In the genomic region with DNA sequence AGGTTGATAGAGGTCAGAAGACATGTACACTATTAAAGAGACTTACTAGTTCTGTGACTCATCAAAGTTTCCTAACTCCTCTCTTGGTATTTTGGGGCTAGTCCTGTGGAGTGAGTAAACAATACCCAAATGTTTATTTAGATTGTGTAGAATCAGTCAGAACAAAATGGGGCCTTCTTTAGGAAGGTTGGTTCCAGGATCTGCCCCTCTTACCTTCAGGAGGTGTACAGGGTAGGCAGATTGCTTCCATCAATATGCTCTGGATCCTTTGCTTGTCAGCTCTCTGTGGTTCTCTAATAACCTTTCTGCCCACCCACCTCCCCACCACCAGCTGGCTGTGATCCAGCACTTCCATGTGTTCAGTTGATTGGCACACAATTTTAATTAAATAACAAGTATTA, we compare ENCODE assay signal across 23 cellular contexts.
DNase-seq lines count a peak whose midpoint lies in the region; ATAC-seq and TF ChIP-seq lines count a peak whose summit lies in the region.
"Had no signal": no experiment of that assay in that cellular context is flagged by ENCODE, and none has a peak within 500 bp of the region (broad histone marks: within the 10 kb centered on the region; RNA-seq: fewer than 3 reads in every experiment).

No MANE protein-coding gene starts in this region.

- no peak overlapping the region for H2BK12ac ChIP-seq in trophoblast cell (ENCODE audit: low read length)

- no peaks in the 10 kb centered on the region for H3K27me3 ChIP-seq in trophoblast cell (ENCODE audit: insufficient read depth, low read length)
- H3K27me3 ChIP-seq: vagina had no signal

- TF ChIP-seq POLR2A in erythroblast (IDR thresholded peaks at IDR 0.05; ENCODE audit: low read length), result no peak

- peak overlapping the region; percentile 14 for H4K91ac ChIP-seq in trophoblast cell (ENCODE audit: low read depth, low read length)

- peaks cover 8 to 20% (median 13%) of the 10 kb centered on the region in 5 donors for H3K27me3 Mint-ChIP-seq in naive thymus-derived CD8-positive, alpha-beta T cell
- H3K27me3 Mint-ChIP-seq: progenitor cell of endocrine pancreas had no signal

- H3K4me3 ChIP-seq in trophoblast cell (ENCODE audit: low read depth, low read length), result no peak overlapping the region
- H3K4me3 ChIP-seq: lung, stomach, vagina had no signal

- H4K12ac ChIP-seq in trophoblast cell (ENCODE audit: low read depth, low read length), result no peak overlapping the region

- H3K4me2 ChIP-seq in trophoblast cell (ENCODE audit: low read length), result no peak overlapping the region

- H3K27ac ChIP-seq in trophoblast cell (ENCODE audit: low read depth, low read length), result no peak overlapping the region
- H3K27ac ChIP-seq: stomach, vagina had no signal

- H2AK5ac ChIP-seq in trophoblast cell (ENCODE audit: low read length), result no peak overlapping the region

- no peak for ATAC-seq in GM18867 (IDR thresholded peaks at IDR 0.05; ENCODE audit: unreplicated experiment)
- ATAC-seq in naive thymus-derived CD8-positive, alpha-beta T cell, result no peak
- ATAC-seq: activated T-cell treated with anti-CD3 and anti-CD28 coated beads, Interleukin-2, amount 50 U/mL, for 72 hours had no signal

- peaks cover 2% of the 10 kb centered on the region for H3K79me1 ChIP-seq in trophoblast cell (ENCODE audit: low read length)

- H3K27ac Mint-ChIP-seq in naive thymus-derived CD8-positive, alpha-beta T cell, result no peak overlapping the region
- H3K27ac Mint-ChIP-seq: activated T-cell treated with anti-CD3 and anti-CD28 coated beads, Interleukin-2, amount 50 U/mL, for 72 hours; CD4-positive, CD25-positive, alpha-beta regulatory T cell; nephron; progenitor cell of endocrine pancreas had no signal

- H3K4me3 Mint-ChIP-seq in naive thymus-derived CD8-positive, alpha-beta T cell, result no peak overlapping the region
- H3K4me3 Mint-ChIP-seq: activated T-cell treated with anti-CD3 and anti-CD28 coated beads, Interleukin-2, amount 50 U/mL, for 72 hours; CD4-positive, CD25-positive, alpha-beta regulatory T cell; nephron had no signal

- H3K14ac ChIP-seq in trophoblast cell (ENCODE audit: low read length), result no peak overlapping the region

- no peaks in the 10 kb centered on the region for H3K4me1 ChIP-seq in trophoblast cell (ENCODE audit: control insufficient read depth in 1 of 2, insufficient read depth in 2 of 2, low read length in 2 of 2)
- H3K4me1 ChIP-seq: stomach, vagina had no signal

- POLR2A ChIA-PET in naive thymus-derived CD8-positive, alpha-beta T cell (lab: Charles Lee), result no interaction called here

- no peak overlapping the region for H2BK5ac ChIP-seq in trophoblast cell (ENCODE audit: low read depth, low read length, poor library complexity)

- no peaks in the 10 kb centered on the region for H3K79me2 ChIP-seq in trophoblast cell (ENCODE audit: control insufficient read depth, insufficient read depth, low read length, poor library complexity)

- no peak overlapping the region for H2BK120ac ChIP-seq in trophoblast cell (ENCODE audit: insufficient read depth, low read length, poor library complexity)

- no peak overlapping the region for H3K9ac ChIP-seq in trophoblast cell (ENCODE audit: low read length)

- no peaks in the 10 kb centered on the region for H3K4me1 Mint-ChIP-seq in naive thymus-derived CD8-positive, alpha-beta T cell
- H3K4me1 Mint-ChIP-seq: CD4-positive, CD25-positive, alpha-beta regulatory T cell had no signal

- no peak overlapping the region for H3K4ac ChIP-seq in trophoblast cell (ENCODE audit: low read depth, low read length)

- H3K9me3 Mint-ChIP-seq in naive thymus-derived CD8-positive, alpha-beta T cell, result no peaks in the 10 kb centered on the region
- H3K9me3 Mint-ChIP-seq: activated T-cell treated with anti-CD3 and anti-CD28 coated beads, Interleukin-2, amount 50 U/mL, for 72 hours; CD4-positive, CD25-positive, alpha-beta regulatory T cell; nephron had no signal

- H2AFZ ChIP-seq in trophoblast cell (ENCODE audit: insufficient read depth, low read length, poor library complexity), result no peak overlapping the region

- H3K36me3 Mint-ChIP-seq in naive thymus-derived CD8-positive, alpha-beta T cell, result no peaks in the 10 kb centered on the region
- H3K36me3 Mint-ChIP-seq: CD4-positive, CD25-positive, alpha-beta regulatory T cell had no signal

- H3K18ac ChIP-seq in trophoblast cell (ENCODE audit: low read length), result peak overlapping the region; percentile 65

- H4K8ac ChIP-seq in trophoblast cell (ENCODE audit: low read depth, low read length), result peak overlapping the region; percentile 10

- DNase-seq in SIG-M5 treated with dmso at 0.1 percent for 504 hours (lab: John Stamatoyannopoulos, UW; ENCODE audit: unreplicated experiment) (peak; percentile 30), SIG-M5 (lab: John Stamatoyannopoulos, UW) (no peak), OCI-M1 (lab: John Stamatoyannopoulos, UW) (peak; percentile 43), erythroblast (lab: John Stamatoyannopoulos, UW) (peak; percentile 17 to 41), trophoblast cell (peak in 1 of 2 donors; percentile 60)
- DNase-seq in stimulated activated CD4-positive, alpha-beta T cell treated with anti-CD3 and anti-CD28 coated beads, Interleukin-2, amount 100 ng/mL, for 24 hours, result no peak
- no peak for DNase-seq in naive thymus-derived CD8-positive, alpha-beta T cell
- DNase-seq: activated CD4-positive, alpha-beta T cell treated with anti-CD3 and anti-CD28 coated beads, Interleukin-2, amount 50 U/mL, for 48 hours; activated T-cell treated with anti-CD3 and anti-CD28 coated beads, Interleukin-2, amount 50 U/mL, for 72 hours; CD4-positive, CD25-positive, alpha-beta regulatory T cell; central memory CD4-positive, alpha-beta T cell; effector CD4-positive, alpha-beta T cell; glutamatergic neuron; NCI-H1930; NCI-H524; stimulated activated CD4-positive, alpha-beta T cell treated with anti-CD3 and anti-CD28 coated beads, Interleukin-12 subunit alpha, Interleukin-12 subunit beta, amount 100 ng/mL, for 4 hours; stomach; SW 1271 had no signal

- H3K9me3 ChIP-seq in trophoblast cell (ENCODE audit: insufficient read depth, low read depth, low read length), result no peaks in the 10 kb centered on the region
- H3K9me3 ChIP-seq: stomach, vagina had no signal

- H3K36me3 ChIP-seq in trophoblast cell (ENCODE audit: control insufficient read depth in 1 of 2, insufficient read depth in 2 of 2, low read length in 2 of 2), result no peaks in the 10 kb centered on the region
- H3K36me3 ChIP-seq: stomach, vagina had no signal

- H3K23ac ChIP-seq in trophoblast cell (ENCODE audit: low read length), result no peak overlapping the region

Comparison
In these comparisons a context has a peak if more than half of its experiments do, and no peak if none do; other contexts are left out.
1. DNase-seq: peak in SIG-M5 treated with dmso at 0.1 percent for 504 hours (single experiment), OCI-M1 (single experiment) and erythroblast (2 of 2); none in SIG-M5 (single experiment), stimulated activated CD4-positive, alpha-beta T cell treated with anti-CD3 and anti-CD28 coated beads, Interleukin-2, amount 100 ng/mL, for 24 hours (0 of 2) and naive thymus-derived CD8-positive, alpha-beta T cell (0 of 10).